Comparison of ENCODE assay signal across 8 cellular contexts in the genomic region with DNA sequence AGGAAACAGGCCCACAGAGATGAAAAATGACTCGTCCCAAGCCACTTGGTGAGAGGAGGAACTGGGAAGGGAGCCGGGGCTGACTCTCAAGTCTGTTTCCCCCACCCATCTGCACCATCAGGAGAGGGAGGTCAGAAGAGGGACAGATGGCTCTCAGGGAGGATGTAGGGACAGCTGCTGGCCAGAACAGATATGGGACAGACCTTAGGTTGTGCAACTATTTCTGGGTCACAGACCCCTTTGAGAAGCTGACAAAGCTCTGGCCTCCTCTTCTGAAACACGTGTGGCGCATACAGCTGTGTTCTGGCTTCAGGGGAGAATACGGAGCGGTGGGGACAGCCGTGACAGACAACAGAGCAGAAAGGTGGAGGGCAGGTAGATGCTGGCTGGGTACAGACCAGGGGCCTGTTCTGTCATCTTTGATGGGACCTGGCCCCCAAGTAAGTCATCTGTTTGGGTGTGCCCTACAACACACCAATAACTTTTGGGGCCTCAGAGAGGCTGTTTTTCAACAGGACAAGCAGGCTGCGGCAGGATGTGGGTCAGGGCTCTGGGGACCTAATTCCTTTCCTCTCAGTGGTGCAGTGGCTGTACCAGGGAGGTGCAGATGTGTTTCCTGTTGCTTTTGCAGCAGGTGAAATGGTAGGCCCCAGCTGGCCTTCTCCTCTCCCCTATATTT.
DNase-seq lines count a peak whose midpoint lies in the region; ATAC-seq lines count a peak whose summit lies in the region.

No MANE protein-coding gene starts in this region.

- no peaks in the 10 kb centered on the region for H3K27me3 ChIP-seq in mucosa of rectum (ENCODE audit: control insufficient read depth in 2 of 2, insufficient read depth in 2 of 2, low read length in 2 of 2)

- peak overlapping the region; percentile 63 to 85 for H3K27ac ChIP-seq in mucosa of rectum (ENCODE audit: low read depth in 2 of 2, low read length in 2 of 2)

- peak; percentile 83 for DNase-seq in activated gamma-delta T cell treated with Interleukin-2 at 50 U/mL for 16 hours
- DNase-seq in activated gamma-delta T cell (lab: John Stamatoyannopoulos, UW): no peak
- peak; percentile 77 to 81 for DNase-seq in Kasumi-1 (lab: John Stamatoyannopoulos, UW)
- DNase-seq in activated T-cell treated with anti-CD3 and anti-CD28 coated beads, Interleukin-2, amount 50 U/mL, for 48 hours: peak; percentile 76 to 78
- DNase-seq in NCI-H2227 (lab: John Stamatoyannopoulos, UW; ENCODE audit: unreplicated experiment): no peak
- DNase-seq in NCI-H69 (lab: John Stamatoyannopoulos, UW): no peak

- no peak overlapping the region for H3K4me3 ChIP-seq in mucosa of rectum (ENCODE audit: low read length in 2 of 2)

- H3K4me1 ChIP-seq in mucosa of rectum (ENCODE audit: control insufficient read depth in 2 of 2, insufficient read depth in 2 of 2, low read length in 2 of 2): peaks cover 60 to 66% of the 10 kb centered on the region in 2 donors

- ATAC-seq in HG03045 (IDR thresholded peaks at IDR 0.05; ENCODE audit: unreplicated experiment): no peak

- peaks cover 0 to 3% of the 10 kb centered on the region in 2 donors for H3K36me3 ChIP-seq in mucosa of rectum (ENCODE audit: control insufficient read depth in 2 of 2, insufficient read depth in 2 of 2, low read length in 2 of 2)

- peak overlapping the region in 1 of 2 donors; percentile 56 for H3K9ac ChIP-seq in mucosa of rectum (ENCODE audit: low read depth in 1 of 2, low read length in 2 of 2)

- H3K9me3 ChIP-seq in mucosa of rectum (ENCODE audit: control insufficient read depth in 2 of 2, low read length in 2 of 2): no peaks in the 10 kb centered on the region

Comparison
In these comparisons a context has a peak if more than half of its experiments do, and no peak if none do; other contexts are left out.
1. DNase-seq: peak in activated gamma-delta T cell treated with Interleukin-2 at 50 U/mL for 16 hours (single experiment), Kasumi-1 (2 of 2) and activated T-cell treated with anti-CD3 and anti-CD28 coated beads, Interleukin-2, amount 50 U/mL, for 48 hours (2 of 2); none in activated gamma-delta T cell (single experiment), NCI-H2227 (single experiment) and NCI-H69 (single experiment).